Comparison of ENCODE assay signal across 12 cellular contexts in genomic region chr20:47296950-47297349, GRCh38. TPM values are rescaled to one million over a fixed set of nuclear protein-coding genes. Genes with fewer than 3 reads are reported as not detected.
DNase-seq lines count a peak whose midpoint lies in the region; ATAC-seq and TF ChIP-seq lines count a peak whose summit lies in the region.
"Had no signal": no experiment of that assay in that cellular context is flagged by ENCODE, and none has a peak within 500 bp of the region (broad histone marks: within the 10 kb centered on the region; RNA-seq: fewer than 3 reads in every experiment).

No MANE protein-coding gene starts in this region.

- POLR2A ChIA-PET in OCI-LY7 (lab: Charles Lee): interaction anchor here (0.6 kb wide), 1 partner anchor 71 kb away, joined by 7 read pairs; no protein-coding TSS in a partner anchor

- H3K27ac ChIP-seq in OCI-LY7 (ENCODE audit: low read depth, low read length, poor library complexity, severe bottlenecking): no peak overlapping the region
- no peak overlapping the region for H3K27ac ChIP-seq in vagina

- H3K4me1 Mint-ChIP-seq in activated T-cell treated with anti-CD3 and anti-CD28 coated beads, Interleukin-2, amount 50 U/mL, for 24 hours (ENCODE audit: low read depth): peaks cover 18% of the 10 kb centered on the region
- H3K4me1 Mint-ChIP-seq in stimulated activated effector memory CD8-positive, alpha-beta T cell treated with anti-CD3 and anti-CD28 coated beads, Interleukin-12 subunit alpha, Interleukin-12 subunit beta, amount 100 ng/mL, for 72 hours: peaks cover 7% of the 10 kb centered on the region

- no peaks in the 10 kb centered on the region for H3K9me3 Mint-ChIP-seq in activated T-cell treated with anti-CD3 and anti-CD28 coated beads, Interleukin-2, amount 50 U/mL, for 24 hours
- H3K9me3 Mint-ChIP-seq in stimulated activated effector memory CD8-positive, alpha-beta T cell treated with anti-CD3 and anti-CD28 coated beads, Interleukin-12 subunit alpha, Interleukin-12 subunit beta, amount 100 ng/mL, for 72 hours: no peaks in the 10 kb centered on the region
- H3K9me3 Mint-ChIP-seq: T-helper 2 cell treated with Interferon-gamma antibody and Interleukin-4, amounts not matched to agents 5 μg/mL and 100 μg/mL, for 36 hours had no signal

- H4K20me1 ChIP-seq in OCI-LY7 (ENCODE audit: insufficient read depth, low read length): no peaks in the 10 kb centered on the region

- DNase-seq in activated T-cell treated with anti-CD3 and anti-CD28 coated beads, Interleukin-2, amount 50 U/mL, for 24 hours: no peak
- DNase-seq in activated T-cell treated with anti-CD3 and anti-CD28 coated beads for 4 hours (no peak), OCI-LY7 (ENCODE audit: low spot score) (no peak), fibroblast of pulmonary artery (ENCODE audit: low read depth) (peak; percentile 41), vagina (ENCODE audit: extremely low spot score in 2 of 2) (no peak)
- no peak for DNase-seq in stimulated activated effector memory CD8-positive, alpha-beta T cell treated with anti-CD3 and anti-CD28 coated beads, Interleukin-12 subunit alpha, Interleukin-12 subunit beta, amount 100 ng/mL, for 72 hours (ENCODE audit: low spot score in 2 of 2)
- DNase-seq: activated CD8-positive, alpha-beta memory T cell treated with anti-CD3 and anti-CD28 coated beads, Interleukin-2, amount 50 U/mL, for 48 hours had no signal

- TF ChIP-seq CTCF in OCI-LY7 (conservative IDR thresholded peaks at IDR 0.05; ENCODE audit: low read length) (peak; percentile 49), fibroblast of pulmonary artery (IDR thresholded peaks at IDR 0.05; ENCODE audit: low read length, missing control alignments) (no peak), vagina (IDR thresholded peaks at IDR 0.05) (no peak)

- CTCF ChIA-PET in OCI-LY7 (lab: Charles Lee; ENCODE audit: unreplicated experiment): no interaction called here

- BruUV-seq in OCI-LY7 (replicated peaks; lab: Mats Ljungman, UMichigan): no TSS peak

- intact Hi-C loops in OCI-LY7 (cut with micrococcal nuclease; ENCODE audit: unreplicated experiment): loop anchor here (2.0 to 5.0 kb wide), 2 partner anchors 84 to 435 kb away; no protein-coding TSS in a partner anchor
- intact Hi-C loops in vagina (cut with DNase I): no loop called here

- peak overlapping the region; percentile 23 for H3K27ac Mint-ChIP-seq in activated T-cell treated with anti-CD3 and anti-CD28 coated beads, Interleukin-2, amount 50 U/mL, for 24 hours
- peak overlapping the region; percentile 73 for H3K27ac Mint-ChIP-seq in stimulated activated effector memory CD8-positive, alpha-beta T cell treated with anti-CD3 and anti-CD28 coated beads, Interleukin-12 subunit alpha, Interleukin-12 subunit beta, amount 100 ng/mL, for 72 hours
- H3K27ac Mint-ChIP-seq: T-helper 2 cell treated with Interferon-gamma antibody and Interleukin-4, amounts not matched to agents 5 μg/mL and 100 μg/mL, for 36 hours had no signal

- no peaks in the 10 kb centered on the region for H3K27me3 ChIP-seq in vagina
- H3K27me3 ChIP-seq: body of pancreas, gastroesophageal sphincter had no signal

- H3K9me3 ChIP-seq in OCI-LY7 (ENCODE audit: low read length) (no peaks in the 10 kb centered on the region; the same call in 1 of the 2 replicates), vagina (no peaks in the 10 kb centered on the region)
- H3K9me3 ChIP-seq: body of pancreas, gastroesophageal sphincter had no signal

- peaks cover 90% of the 10 kb centered on the region for H3K36me3 Mint-ChIP-seq in activated T-cell treated with anti-CD3 and anti-CD28 coated beads, Interleukin-2, amount 50 U/mL, for 24 hours (ENCODE audit: low read depth)
- peaks cover 93% of the 10 kb centered on the region for H3K36me3 Mint-ChIP-seq in stimulated activated effector memory CD8-positive, alpha-beta T cell treated with anti-CD3 and anti-CD28 coated beads, Interleukin-12 subunit alpha, Interleukin-12 subunit beta, amount 100 ng/mL, for 72 hours

- ATAC-seq in stimulated activated effector memory CD8-positive, alpha-beta T cell treated with anti-CD3 and anti-CD28 coated beads, Interleukin-12 subunit alpha, Interleukin-12 subunit beta, amount 100 ng/mL, for 72 hours: no peak
- ATAC-seq in GM19324 (IDR thresholded peaks at IDR 0.05; ENCODE audit: low FRiP score, unreplicated experiment) (no peak), HG03432 (IDR thresholded peaks at IDR 0.05; ENCODE audit: unreplicated experiment) (no peak)
- ATAC-seq: body of pancreas had no signal

- H2AFZ ChIP-seq in OCI-LY7 (ENCODE audit: low read length): no peak overlapping the region

- no peaks in the 10 kb centered on the region for H3K4me1 ChIP-seq in OCI-LY7 (ENCODE audit: insufficient read depth, low read length, poor library complexity, severe bottlenecking)
- no peaks in the 10 kb centered on the region for H3K4me1 ChIP-seq in vagina

- no peaks in the 10 kb centered on the region for H3K79me2 ChIP-seq in OCI-LY7 (ENCODE audit: insufficient read depth, low read depth, low read length)

- no peak overlapping the region for H3K4me3 Mint-ChIP-seq in activated T-cell treated with anti-CD3 and anti-CD28 coated beads, Interleukin-2, amount 50 U/mL, for 24 hours
- no peak overlapping the region for H3K4me3 Mint-ChIP-seq in stimulated activated effector memory CD8-positive, alpha-beta T cell treated with anti-CD3 and anti-CD28 coated beads, Interleukin-12 subunit alpha, Interleukin-12 subunit beta, amount 100 ng/mL, for 72 hours
- H3K4me3 Mint-ChIP-seq: T-helper 2 cell treated with Interferon-gamma antibody and Interleukin-4, amounts not matched to agents 5 μg/mL and 100 μg/mL, for 36 hours had no signal

- H3K36me3 ChIP-seq in OCI-LY7 (ENCODE audit: insufficient read depth, low read length) (peaks cover 96% of the 10 kb centered on the region), vagina (peaks cover 0 to 27% of the 10 kb centered on the region in 2 donors)

- H3K4me2 ChIP-seq in OCI-LY7 (ENCODE audit: low read length): no peak overlapping the region

- H3K27me3 Mint-ChIP-seq in activated T-cell treated with anti-CD3 and anti-CD28 coated beads, Interleukin-2, amount 50 U/mL, for 24 hours: no peaks in the 10 kb centered on the region

- H3K4me3 ChIP-seq in OCI-LY7 (ENCODE audit: low read depth, low read length, poor library complexity, severe bottlenecking): no peak overlapping the region
- H3K4me3 ChIP-seq in fibroblast of pulmonary artery (replicated peaks; ENCODE audit: low read depth, low read length): no peak overlapping the region
- H3K4me3 ChIP-seq in vagina: no peak overlapping the region
- H3K4me3 ChIP-seq: body of pancreas, gastroesophageal sphincter had no signal

- TF ChIP-seq POLR2A in vagina (IDR thresholded peaks at IDR 0.05): no peak

- H3K9me2 ChIP-seq in OCI-LY7 (ENCODE audit: insufficient read depth, low read length): no peaks in the 10 kb centered on the region

RNA-seq across cellular contexts. Expression of gene ZMYND8, which starts 59.5 kb away (rescaled TPM):
- total RNA-seq in OCI-LY7 (2014; rRNA removed; shearing (Covaris generic)): 26.1 and 30.4 TPM in 2 replicates
- total RNA-seq in OCI-LY7 (2022) (69.1 and 77.0 TPM in 2 replicates), vagina (91.1 TPM)
